27 cellular contexts compared by ENCODE assay signal in genomic region chr6:111176763-111177099, GRCh38.
"Had no signal": no experiment of that assay in that cellular context is flagged by ENCODE, and none has a peak within 500 bp of the region (broad histone marks: within the 10 kb centered on the region; RNA-seq: fewer than 3 reads in every experiment).

No MANE protein-coding gene starts in this region.

- DNase-seq: head of caudate nucleus; hypothalamus; islet precursor cell; left ventricle myocardium superior; lower lobe of right lung; mammary epithelial cell; mesenchymal stem cell; naive thymus-derived CD8-positive, alpha-beta T cell; nephron progenitor cell; occipital lobe; retina; right cardiac atrium; sigmoid colon; stimulated activated CD4-positive, alpha-beta T cell treated with anti-CD3 and anti-CD28 coated beads, Interleukin-1b, Interleukin-23, amount 100 ng/mL, for 48 hours; stimulated activated CD4-positive, alpha-beta T cell treated with anti-CD3 and anti-CD28 coated beads, Interleukin-2, amount 100 ng/mL, for 48 hours; stimulated activated naive B cell treated with anti-CD40 and anti-IgM and Interleukin-4, amounts not matched to agents 10 μg/mL and 1 μg/mL and 100 μg/mL, for 72 hours; stimulated activated naive CD8-positive, alpha-beta T cell treated with anti-CD3 and anti-CD28 coated beads, Interleukin-15, Interleukin-2, amounts not matched to agents 100 U/mL and 50 U/mL, for 24 hours; tibial artery; trophoblast cell; upper lobe of right lung had no signal

- H3K36me3 Mint-ChIP-seq: neural progenitor cell; stimulated activated naive B cell treated with anti-CD40 and anti-IgM and Interleukin-4, amounts not matched to agents 10 μg/mL and 1 μg/mL and 100 μg/mL, for 72 hours had no signal

- ATAC-seq: left ventricle myocardium superior; lower lobe of right lung; naive thymus-derived CD8-positive, alpha-beta T cell; right cardiac atrium; stimulated activated naive B cell treated with anti-CD40 and anti-IgM and Interleukin-4, amounts not matched to agents 10 μg/mL and 1 μg/mL and 100 μg/mL, for 72 hours; stimulated activated naive CD8-positive, alpha-beta T cell treated with anti-CD3 and anti-CD28 coated beads, Interleukin-15, Interleukin-2, amounts not matched to agents 100 U/mL and 50 U/mL, for 24 hours; upper lobe of right lung had no signal

- H3K9ac ChIP-seq: neural progenitor cell had no signal

- H3K9me3 Mint-ChIP-seq: naive thymus-derived CD8-positive, alpha-beta T cell; nephron progenitor cell; neural progenitor cell; stimulated activated naive B cell treated with anti-CD40 and anti-IgM and Interleukin-4, amounts not matched to agents 10 μg/mL and 1 μg/mL and 100 μg/mL, for 72 hours had no signal

- H3K4me1 Mint-ChIP-seq: nephron progenitor cell, neural progenitor cell had no signal

- H3K36me3 ChIP-seq: lower lobe of right lung, neural progenitor cell, neutrophil, sigmoid colon, suprapubic skin, thoracic aorta, tibial artery, upper lobe of right lung had no signal

- H3K27ac ChIP-seq: lower lobe of right lung, neural progenitor cell, neutrophil, sigmoid colon, suprapubic skin, thoracic aorta, tibial artery, upper lobe of right lung had no signal

- H3K27me3 Mint-ChIP-seq: naive thymus-derived CD8-positive, alpha-beta T cell; progenitor cell of endocrine pancreas; stimulated activated naive B cell treated with anti-CD40 and anti-IgM and Interleukin-4, amounts not matched to agents 10 μg/mL and 1 μg/mL and 100 μg/mL, for 72 hours had no signal

- H3K4me3 ChIP-seq: lower lobe of right lung, neural progenitor cell, sigmoid colon, smooth muscle cell, suprapubic skin, thoracic aorta, tibial artery, upper lobe of right lung had no signal

- H3K9me3 ChIP-seq: lower lobe of right lung, neutrophil, sigmoid colon, suprapubic skin, thoracic aorta, tibial artery, upper lobe of right lung had no signal

- H2AFZ ChIP-seq: neural progenitor cell had no signal

- FAIRE-seq: urothelium cell line had no signal

- H3K27ac Mint-ChIP-seq: nephron progenitor cell; neural progenitor cell; progenitor cell of endocrine pancreas; stimulated activated naive B cell treated with anti-CD40 and anti-IgM and Interleukin-4, amounts not matched to agents 10 μg/mL and 1 μg/mL and 100 μg/mL, for 72 hours had no signal

- H3K4me3 Mint-ChIP-seq: naive thymus-derived CD8-positive, alpha-beta T cell; nephron progenitor cell; neural progenitor cell; stimulated activated naive B cell treated with anti-CD40 and anti-IgM and Interleukin-4, amounts not matched to agents 10 μg/mL and 1 μg/mL and 100 μg/mL, for 72 hours had no signal

- H3K4me1 ChIP-seq: lower lobe of right lung, neural progenitor cell, sigmoid colon, suprapubic skin, tibial artery, upper lobe of right lung had no signal

- H3K27me3 ChIP-seq: neural progenitor cell, neutrophil, sigmoid colon, suprapubic skin, tibial artery, upper lobe of right lung had no signal

- H3K4me2 ChIP-seq: neural progenitor cell, smooth muscle cell had no signal
